In the genomic region with DNA sequence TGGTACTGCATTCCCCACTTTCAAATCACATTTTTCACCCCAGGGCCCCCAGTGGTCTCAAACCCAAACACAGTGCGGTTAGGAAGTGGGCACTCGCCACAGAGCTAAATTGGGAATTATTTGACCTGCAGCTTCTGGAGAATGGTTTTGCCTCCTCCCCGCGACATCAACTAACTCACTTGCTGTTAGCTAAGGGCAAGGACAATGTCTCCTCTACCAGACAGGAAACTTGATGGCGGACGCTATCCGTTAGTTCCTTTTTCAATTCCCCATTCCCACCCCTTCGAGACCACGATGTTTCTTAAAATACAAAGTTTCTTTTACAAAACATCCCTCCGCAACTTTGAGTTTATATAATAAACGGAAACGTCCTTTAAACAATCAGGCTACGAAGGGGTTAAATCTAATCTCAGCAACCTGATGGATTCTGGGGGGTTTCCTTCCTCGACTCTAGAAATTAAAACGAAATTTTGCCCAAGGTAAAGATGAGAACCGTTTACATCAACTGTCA, we compare ENCODE assay signal across 9 cellular contexts. TPM values are rescaled to one million over a fixed set of nuclear protein-coding genes. Genes with fewer than 3 reads are reported as not detected.
DNase-seq lines count a peak whose midpoint lies in the region; ATAC-seq and TF ChIP-seq lines count a peak whose summit lies in the region.
"Had no signal": no experiment of that assay in that cellular context is flagged by ENCODE, and none has a peak within 500 bp of the region (broad histone marks: within the 10 kb centered on the region; RNA-seq: fewer than 3 reads in every experiment).

No MANE protein-coding gene starts in this region.

- H3K4me1 Mint-ChIP-seq in activated naive CD8-positive, alpha-beta T cell treated with anti-CD3 and anti-CD28 coated beads, Interleukin-2, amount 10 ng/mL, durations not matched to agents 7 days and 5 days: peaks cover 38% of the 10 kb centered on the region

- H3K36me3 Mint-ChIP-seq in activated naive CD8-positive, alpha-beta T cell treated with anti-CD3 and anti-CD28 coated beads, Interleukin-2, amount 10 ng/mL, durations not matched to agents 7 days and 5 days: peaks cover 15% of the 10 kb centered on the region

- DNase-seq in BJ (ENCODE audit: low read depth): no peak
- no peak for DNase-seq in LNCaP clone FGC (ENCODE audit: low read depth)
- peak; percentile 40 for DNase-seq in activated naive CD8-positive, alpha-beta T cell treated with anti-CD3 and anti-CD28 coated beads, Interleukin-2, amount 10 ng/mL, durations not matched to agents 7 days and 5 days
- peak; percentile 52 for DNase-seq in left lobe of liver (ENCODE audit: low spot score)
- no peak for DNase-seq in testis
- no peak for DNase-seq in AG08396 (ENCODE audit: low spot score)
- no peak for DNase-seq in HEK293T (ENCODE audit: extremely low spot score)

- H3K4me3 ChIP-seq in BJ (ENCODE audit: low read depth, low read length) (peak overlapping the region; percentile 51), LNCaP clone FGC (ENCODE audit: low read depth, low read length) (peak overlapping the region; percentile 85), testis (peak overlapping the region; percentile 89 to 96)

- intact Hi-C loops in testis (cut with DNase I; ENCODE audit: low total_unique reads): no loop called here

- no peak for TF ChIP-seq POLR2A in testis (IDR thresholded peaks at IDR 0.05)

- TF ChIP-seq CTCF in BJ (IDR thresholded peaks at IDR 0.05; ENCODE audit: insufficient read depth, low read depth, low read length) (no peak), LNCaP clone FGC (IDR thresholded peaks at IDR 0.05; ENCODE audit: control insufficient read depth, extremely low read depth, insufficient read depth) (no peak), testis (IDR thresholded peaks at IDR 0.05) (no peak)

- no peaks in the 10 kb centered on the region for H3K9me3 ChIP-seq in testis

- peak overlapping the region; percentile 95 to 99 for H3K27ac ChIP-seq in testis

- POLR2A ChIA-PET in BJ (lab: Charles Lee): interaction anchor here (0.6 kb wide), 3 partner anchors 80 to 846 kb away, joined by 3 read pairs; a partner anchor contains a TSS
- POLR2A ChIA-PET in activated naive CD8-positive, alpha-beta T cell treated with anti-CD3 and anti-CD28 coated beads, Interleukin-2, amount 10 ng/mL, durations not matched to agents 7 days and 5 days (lab: Charles Lee): interaction anchor here (0.7 to 3.1 kb wide), 21 partner anchors 11 to 219 kb away, joined by 3 to 19 read pairs (median 4); a partner anchor contains a TSS
- POLR2A ChIA-PET in HEK293T (lab: Yijun Ruan, JAX): interaction anchor here (0.6 to 3.6 kb wide), 16 partner anchors 9 to 675 kb away, joined by 3 to 25 read pairs (median 4); a partner anchor contains a TSS

- H3K4me1 ChIP-seq in testis: peaks cover 25% of the 10 kb centered on the region

- CTCF ChIA-PET in BJ (lab: Yijun Ruan, JAX): interaction anchor here (0.9 to 1.7 kb wide), 5 partner anchors 9 to 99 kb away, joined by 3 to 8 read pairs (median 3); no protein-coding TSS in a partner anchor
- CTCF ChIA-PET in HEK293T (lab: Yijun Ruan, JAX): no interaction called here

- H3K36me3 ChIP-seq in BJ (ENCODE audit: control insufficient read depth, insufficient read depth, low read length) (no peaks in the 10 kb centered on the region), testis (ENCODE audit: low read depth, missing control alignments) (no peaks in the 10 kb centered on the region)

- H3K27me3 ChIP-seq in BJ (ENCODE audit: control insufficient read depth, insufficient read depth, low read length) (no peaks in the 10 kb centered on the region), testis (no peaks in the 10 kb centered on the region)

- peaks cover 2% of the 10 kb centered on the region for H3K27me3 Mint-ChIP-seq in activated naive CD8-positive, alpha-beta T cell treated with anti-CD3 and anti-CD28 coated beads, Interleukin-2, amount 10 ng/mL, durations not matched to agents 7 days and 5 days

- ATAC-seq in activated naive CD8-positive, alpha-beta T cell treated with anti-CD3 and anti-CD28 coated beads, Interleukin-2, amount 10 ng/mL, durations not matched to agents 7 days and 5 days (ENCODE audit: low read depth): no peak
- no peak for ATAC-seq in left lobe of liver
- no peak for ATAC-seq in activated CD4-positive, CD25-positive, alpha-beta regulatory T cell treated with anti-CD3 and anti-CD28 coated beads, Interleukin-2, amount 50 U/mL, for 24 hours

- no peaks in the 10 kb centered on the region for H3K9me3 Mint-ChIP-seq in activated naive CD8-positive, alpha-beta T cell treated with anti-CD3 and anti-CD28 coated beads, Interleukin-2, amount 10 ng/mL, durations not matched to agents 7 days and 5 days

- WGBS in testis, 2 donors: 1 to 4% methylated on average over 16 of the region's 16 CpGs

- H3K27ac Mint-ChIP-seq in activated naive CD8-positive, alpha-beta T cell treated with anti-CD3 and anti-CD28 coated beads, Interleukin-2, amount 10 ng/mL, durations not matched to agents 7 days and 5 days: peak overlapping the region; percentile 97

- peak overlapping the region; percentile 91 for H3K4me3 Mint-ChIP-seq in activated naive CD8-positive, alpha-beta T cell treated with anti-CD3 and anti-CD28 coated beads, Interleukin-2, amount 10 ng/mL, durations not matched to agents 7 days and 5 days

TF ChIP-seq in HEK293T, 16 proteins besides CTCF, POLR2A, EP300 and RAD21:
- TF ChIP-seq FOXK2 (IDR thresholded peaks at IDR 0.05) (no peak), FOXM1 (IDR thresholded peaks at IDR 0.05; ENCODE audit: borderline replicate concordance) (no peak)
TF ChIP-seq in HEK293T: peak in this region for 0.

RNA-seq across cellular contexts. Expression of a gene that starts 0.5 kb away (rescaled TPM):
- 19.5 and 23.0 TPM in 2 replicates for polyA plus RNA-seq in BJ (2011; rRNA removed)
- 19.9 and 25.5 TPM in 2 replicates for polyA minus RNA-seq in BJ (2011; rRNA and poly(A)+ RNA removed)
- total RNA-seq in activated naive CD8-positive, alpha-beta T cell treated with anti-CD3 and anti-CD28 coated beads, Interleukin-2, amount 10 ng/mL, durations not matched to agents 7 days and 5 days: 10 to 100 TPM; 91.7 to 92.5 TPM
- 14.4 TPM for total RNA-seq in left lobe of liver
- 100 to 1,000 TPM; 122 to 123 TPM for total RNA-seq in testis
- 181 TPM for polyA plus RNA-seq in testis (ENCODE audit: insufficient read depth, low read depth, low replicate concordance)

RNA-seq across cellular contexts. Expression of a gene that starts 24.1 kb away (rescaled TPM):
- polyA plus RNA-seq in BJ (2011; rRNA removed) (2.2 and 3.9 TPM in 2 replicates), testis (ENCODE audit: insufficient read depth, low read depth, low replicate concordance) (67.3 TPM)
- polyA minus RNA-seq in BJ (2011; rRNA and poly(A)+ RNA removed): 2.1 and 3.2 TPM in 2 replicates
- 10 to 100 TPM; 47.0 to 57.2 TPM for total RNA-seq in activated naive CD8-positive, alpha-beta T cell treated with anti-CD3 and anti-CD28 coated beads, Interleukin-2, amount 10 ng/mL, durations not matched to agents 7 days and 5 days
- total RNA-seq in left lobe of liver (5.3 TPM), testis (10 to 100 TPM; 30.2 to 38.1 TPM)

RNA-seq across cellular contexts. Expression of a gene that starts 59.9 kb away (rescaled TPM):
- polyA plus RNA-seq in BJ (2011; rRNA removed) (not detected in 2 replicates), testis (ENCODE audit: insufficient read depth, low read depth, low replicate concordance) (not detected)
- not detected in 2 replicates for polyA minus RNA-seq in BJ (2011; rRNA and poly(A)+ RNA removed)
- not detected for total RNA-seq in activated naive CD8-positive, alpha-beta T cell treated with anti-CD3 and anti-CD28 coated beads, Interleukin-2, amount 10 ng/mL, durations not matched to agents 7 days and 5 days
- total RNA-seq in left lobe of liver (not detected), testis (not detected)
- total RNA-seq: pulmonary artery endothelial cell had no signal

Comparison
In these comparisons a context has a peak if more than half of its experiments do, and no peak if none do; other contexts are left out.
1. DNase-seq: peak in activated naive CD8-positive, alpha-beta T cell treated with anti-CD3 and anti-CD28 coated beads, Interleukin-2, amount 10 ng/mL, durations not matched to agents 7 days and 5 days (single experiment) and left lobe of liver (single experiment); none in BJ (single experiment), LNCaP clone FGC (single experiment), testis (single experiment), AG08396 (single experiment) and HEK293T (single experiment).
2. Peak in every context shown above with its lines, with median percentiles within 50 percentile points of each other: H3K4me3 ChIP-seq.